Comparison of ENCODE assay signal across 9 cellular contexts in genomic region chr1:193115629-193116227, GRCh38. TPM values are rescaled to one million over a fixed set of nuclear protein-coding genes. Genes with fewer than 3 reads are reported as not detected.
A peak's percentile ranks its signal among the peaks of the same experiment; 100 is the strongest.
DNase-seq lines count a peak whose midpoint lies in the region; ATAC-seq and TF ChIP-seq lines count a peak whose summit lies in the region.
"Had no signal": no experiment of that assay in that cellular context is flagged by ENCODE, and none has a peak within 500 bp of the region (broad histone marks: within the 10 kb centered on the region; RNA-seq: fewer than 3 reads in every experiment).

No MANE protein-coding gene starts in this region.

- no peak overlapping the region for H3K4me3 ChIP-seq in SJSA1

- POLR2A ChIA-PET in GM10248 (lab: Yijun Ruan, JAX) = no interaction called here

- H3K4me1 ChIP-seq in SJSA1 (replicated peaks) = peaks cover 37% of the 10 kb centered on the region

- CTCF ChIA-PET in GM10248 (lab: Yijun Ruan, JAX) = interaction anchor here (1.2 kb wide), 1 partner anchor 11 kb away, joined by 3 read pairs; the partner anchor contains the start of gene GLRX2

- H3K36me3 ChIP-seq in SJSA1 = no peaks in the 10 kb centered on the region

- TF ChIP-seq CTCF in GM10248 (IDR thresholded peaks at IDR 0.05; ENCODE audit: control extremely low read depth, extremely low read depth, low read depth, missing control alignments) = no peak

- H3K27me3 ChIP-seq in SJSA1 (replicated peaks) = no peaks in the 10 kb centered on the region

- peak overlapping the region; percentile 48 for H3K27ac ChIP-seq in SJSA1

- ATAC-seq in GM21723 (IDR thresholded peaks at IDR 0.05; ENCODE audit: unreplicated experiment) = no peak
- ATAC-seq in HG02885 (IDR thresholded peaks at IDR 0.05; ENCODE audit: poor library complexity, unreplicated experiment) = no peak

- H3K9me3 ChIP-seq in SJSA1 (replicated peaks) = no peaks in the 10 kb centered on the region

- DNase-seq in ELF-1 (ENCODE audit: low read depth, low spot score) (peak; percentile 61), SJSA1 (ENCODE audit: low read depth in 1 of 2, low spot score in 2 of 2) (peak; percentile 82 to 85), fibroblast of the conjunctiva (ENCODE audit: low read depth) (peak; percentile 87), renal cortical epithelial cell (ENCODE audit: low read depth) (peak; percentile 100), GM10248 (ENCODE audit: extremely low spot score) (no peak), C1 segment of cervical spinal cord (lab: John Stamatoyannopoulos, UW) (no peak)
- DNase-seq: stimulated activated CD4-positive, alpha-beta T cell treated with anti-CD3 and anti-CD28 coated beads, Interleukin-12 subunit alpha, Interleukin-12 subunit beta, amount 100 ng/mL, for 4 hours had no signal

RNA-seq across cellular contexts. Expression of gene CDC73, which starts 6.1 kb away (rescaled TPM):
- total RNA-seq in SJSA1 (2014; rRNA removed; shearing (Covaris generic)) = 25.0 and 26.3 TPM in 2 replicates
- 19.3 and 54.4 TPM in 2 replicates for total RNA-seq in renal cortical epithelial cell

RNA-seq across cellular contexts. Expression of gene GLRX2, which starts 10.5 kb away (rescaled TPM):
- 35.6 and 41.9 TPM in 2 replicates for total RNA-seq in SJSA1 (2014; rRNA removed; shearing (Covaris generic))
- total RNA-seq in renal cortical epithelial cell = 12.0 and 15.2 TPM in 2 replicates

RNA-seq across cellular contexts. Expression of gene RO60, which starts 56.3 kb away (rescaled TPM):
- 90.0 and 97.2 TPM in 2 replicates for total RNA-seq in SJSA1 (2014; rRNA removed; shearing (Covaris generic))
- total RNA-seq in renal cortical epithelial cell = 153 and 155 TPM in 2 replicates

RNA-seq across cellular contexts. Expression of gene UCHL5, which starts 56.6 kb away (rescaled TPM):
- total RNA-seq in SJSA1 (2014; rRNA removed; shearing (Covaris generic)) = 33.4 and 57.5 TPM in 2 replicates
- 25.0 and 60.8 TPM in 2 replicates for total RNA-seq in renal cortical epithelial cell

Comparison
In these comparisons a context has a peak if more than half of its experiments do, and no peak if none do; other contexts are left out.
1. DNase-seq: peak in ELF-1 (single experiment), SJSA1 (2 of 2), fibroblast of the conjunctiva (single experiment) and renal cortical epithelial cell (single experiment); none in GM10248 (single experiment) and C1 segment of cervical spinal cord (0 of 14).